ENCODE assay signal across 8 cellular contexts in genomic region chr22:46035380-46035741, GRCh38. TPM values are rescaled to one million over a fixed set of nuclear protein-coding genes. Genes with fewer than 3 reads are reported as not detected.
DNase-seq lines count a peak whose midpoint lies in the region; ATAC-seq and TF ChIP-seq lines count a peak whose summit lies in the region.

No MANE protein-coding gene starts in this region.

- H3K9me3 ChIP-seq in HCT116 (ENCODE audit: control insufficient read depth in 1 of 2, insufficient read depth in 1 of 2, low read depth in 1 of 2, low read length in 2 of 2) (no peaks in the 10 kb centered on the region), right cardiac atrium (ENCODE audit: control insufficient read depth, low read length) (no peaks in the 10 kb centered on the region), skeletal muscle tissue (ENCODE audit: control insufficient read depth in 3 of 3, low read length in 3 of 3) (no peaks in the 10 kb centered on the region)

- intact Hi-C loops in HCT116 (cut with micrococcal nuclease), result loop anchor here (1.0 kb wide), 1 partner anchor 21 kb away; no protein-coding TSS in a partner anchor
- intact Hi-C loops in activated CD4-positive, alpha-beta memory T cell treated with anti-CD3 and anti-CD28 coated beads for 36 hours (cut with micrococcal nuclease), result loop anchor here (1.0 to 10.0 kb wide), 5 partner anchors 18 to 871 kb away; partner anchors contain the start of genes GTSE1 and NUP50
- intact Hi-C loops in right cardiac atrium (cut with DNase I), result loop anchor here in 1 of 4 donors (5.0 kb wide), 1 partner anchor 37 kb away; no protein-coding TSS in a partner anchor

- CTCF ChIA-PET in HCT116 (lab: Charles Lee), result interaction anchor here (0.7 to 2.7 kb wide), 3 partner anchors 18 to 29 kb away, joined by 3 to 48 read pairs (median 4); no protein-coding TSS in a partner anchor
- CTCF ChIA-PET in activated CD4-positive, alpha-beta memory T cell treated with anti-CD3 and anti-CD28 coated beads for 36 hours (lab: Charles Lee), result interaction anchor here (1.2 to 4.8 kb wide), 8 partner anchors 16 to 261 kb away, joined by 3 to 76 read pairs (median 6); partner anchors contain the start of gene GTSE1

- no TSS peak for BruUV-seq in HCT116 (replicated peaks; lab: Mats Ljungman, UMichigan)

- H3K9ac ChIP-seq in HCT116 (ENCODE audit: low read length) (peak overlapping the region; percentile 67), skeletal muscle tissue (ENCODE audit: low read depth in 1 of 3, low read length in 3 of 3) (peak overlapping the region; percentile 79 to 89 (median 79))

- H3K36me3 ChIP-seq in HCT116 (ENCODE audit: control insufficient read depth in 1 of 2, insufficient read depth in 2 of 2, low read length in 2 of 2) (no peaks in the 10 kb centered on the region), skeletal muscle tissue (ENCODE audit: control insufficient read depth in 3 of 3, insufficient read depth in 3 of 3, low read length in 3 of 3) (no peaks in the 10 kb centered on the region)

- peak; percentile 10 for TF ChIP-seq POLR2A in HCT116 (IDR thresholded peaks at IDR 0.05; ENCODE audit: borderline replicate concordance, extremely low read depth, insufficient read depth, insufficient read length)

- H3K9me2 ChIP-seq in HCT116 (ENCODE audit: insufficient read depth), result no peaks in the 10 kb centered on the region

- ATAC-seq in HCT116 (no peak), right cardiac atrium (no peak), HG02938 (IDR thresholded peaks at IDR 0.05; ENCODE audit: unreplicated experiment) (no peak)

- no peak for TF ChIP-seq RAD21 in HCT116 (IDR thresholded peaks at IDR 0.05; ENCODE audit: low read depth)

- RAD21 ChIA-PET in HCT116 (lab: Charles Lee; ENCODE audit: low non-redundant PET in 1 of 2, low total read pairs in 2 of 2, uncharacterized antibody in 2 of 2, unreplicated experiment in 2 of 2), result interaction anchor here (0.6 to 2.3 kb wide), 3 partner anchors 17 to 29 kb away, joined by 3 to 21 read pairs (median 5); no protein-coding TSS in a partner anchor

- no peaks in the 10 kb centered on the region for H4K20me1 ChIP-seq in HCT116 (ENCODE audit: insufficient read depth)

- no peaks in the 10 kb centered on the region for H3K27me3 Mint-ChIP-seq in activated CD4-positive, alpha-beta memory T cell treated with anti-CD3 and anti-CD28 coated beads for 36 hours

- H3K27ac ChIP-seq in HCT116 (ENCODE audit: low read depth, low read length) (peak overlapping the region; percentile 58; the same call in 1 of the 2 replicates), right cardiac atrium (ENCODE audit: low read length) (no peak overlapping the region), skeletal muscle tissue (ENCODE audit: low read depth, low read length) (peak overlapping the region; percentile 76)

- H3K9me3 Mint-ChIP-seq in activated CD4-positive, alpha-beta memory T cell treated with anti-CD3 and anti-CD28 coated beads for 36 hours, result no peaks in the 10 kb centered on the region

- H3K27me3 ChIP-seq in HCT116 (ENCODE audit: insufficient read depth, low read length), result no peaks in the 10 kb centered on the region
- H3K27me3 ChIP-seq in right cardiac atrium (ENCODE audit: control insufficient read depth, insufficient read depth), result no peaks in the 10 kb centered on the region
- no peaks in the 10 kb centered on the region for H3K27me3 ChIP-seq in skeletal muscle tissue (ENCODE audit: control insufficient read depth in 3 of 3, insufficient read depth in 3 of 3, low read length in 3 of 3)

- peaks cover 12% of the 10 kb centered on the region for H3K4me1 Mint-ChIP-seq in activated CD4-positive, alpha-beta memory T cell treated with anti-CD3 and anti-CD28 coated beads for 36 hours (ENCODE audit: low read depth)

- H3K4me3 Mint-ChIP-seq in activated CD4-positive, alpha-beta memory T cell treated with anti-CD3 and anti-CD28 coated beads for 36 hours, result peak overlapping the region; percentile 74

- 3% methylated on average over 16 of the region's 16 CpGs for WGBS in right cardiac atrium

- H3K27ac Mint-ChIP-seq in activated CD4-positive, alpha-beta memory T cell treated with anti-CD3 and anti-CD28 coated beads for 36 hours, result peak overlapping the region; percentile 75

- no peak for DNase-seq in HCT116 (ENCODE audit: low read depth, low spot score)
- DNase-seq in activated CD4-positive, alpha-beta memory T cell treated with anti-CD3 and anti-CD28 coated beads for 36 hours, result no peak
- no peak for DNase-seq in right cardiac atrium
- no peak for DNase-seq in DMS114 treated with DMSO at 0.1 percent for 48 hours (lab: John Stamatoyannopoulos, UW; ENCODE audit: unreplicated experiment)
- no peak for DNase-seq in kidney glomerular epithelial cell (lab: John Stamatoyannopoulos, UW)
- DNase-seq in NCI-H82 (lab: John Stamatoyannopoulos, UW), result no peak

- peak overlapping the region; percentile 80 for H3K4me2 ChIP-seq in HCT116 (ENCODE audit: low read length)

- no peaks in the 10 kb centered on the region for H3K36me3 Mint-ChIP-seq in activated CD4-positive, alpha-beta memory T cell treated with anti-CD3 and anti-CD28 coated beads for 36 hours

- H3K4me1 ChIP-seq in HCT116 (ENCODE audit: control insufficient read depth in 1 of 2, insufficient read depth in 2 of 2, low read length in 2 of 2) (peaks cover 8 to 21% of the 10 kb centered on the region in 2 experiments; a peak in 3 of 4 replicates), right cardiac atrium (ENCODE audit: control insufficient read depth, insufficient read depth, low read length) (peaks cover 5% of the 10 kb centered on the region), skeletal muscle tissue (ENCODE audit: control insufficient read depth in 3 of 3, insufficient read depth in 3 of 3, low read length in 3 of 3) (peaks cover 27 to 49% (median 42%) of the 10 kb centered on the region in 3 donors)

- H3K4me3 ChIP-seq in HCT116 (replicated peaks in 1 of 2; ENCODE audit: low read depth in 1 of 2, low read length in 2 of 2) (peak overlapping the region; percentile 60 to 72), right cardiac atrium (ENCODE audit: low read length) (peak overlapping the region; percentile 57), skeletal muscle tissue (ENCODE audit: low read length in 3 of 3) (peak overlapping the region; percentile 63 to 79 (median 73))

- H2AFZ ChIP-seq in HCT116 (ENCODE audit: low read depth, low read length, poor library complexity, severe bottlenecking), result no peak overlapping the region

- POLR2A ChIA-PET in HCT116 (lab: Charles Lee), result interaction anchor here (0.6 to 2.2 kb wide), 9 partner anchors 10 to 45 kb away, joined by 3 to 15 read pairs (median 4); no protein-coding TSS in a partner anchor
- POLR2A ChIA-PET in activated CD4-positive, alpha-beta memory T cell treated with anti-CD3 and anti-CD28 coated beads for 36 hours (lab: Charles Lee), result interaction anchor here (0.8 to 2.6 kb wide), 5 partner anchors 8 to 37 kb away, joined by 3 to 24 read pairs (median 9); no protein-coding TSS in a partner anchor

- 0 out of 2 replicates have a peak, but pooled peaks cover 5% of the 10 kb centered on the region for H3K79me2 ChIP-seq in HCT116 (ENCODE audit: insufficient read depth, low read length)

- TF ChIP-seq CTCF in HCT116 (IDR thresholded peaks at IDR 0.05 in 2 of 3, conservative IDR thresholded peaks at IDR 0.05 in 1 of 3; ENCODE audit: borderline replicate concordance in 1 of 3, insufficient read depth in 1 of 3, low read depth in 2 of 3, low read length in 2 of 3), result no peak

TF ChIP-seq in HCT116, 20 proteins besides CTCF, POLR2A, EP300 and RAD21:
- TF ChIP-seq POLR2AphosphoS5 (IDR thresholded peaks at IDR 0.05; ENCODE audit: low read depth, low read length) (peak; percentile 44; the same call in 1 of the 2 replicates), REST (IDR thresholded peaks at IDR 0.05; ENCODE audit: low read depth) (no peak), EZH2phosphoT487 (IDR thresholded peaks at IDR 0.05; ENCODE audit: borderline replicate concordance) (no peak)
TF ChIP-seq in HCT116: peak in this region for 1.

RNA-seq across cellular contexts. Expression of gene WNT7B, which starts 58.4 kb away (rescaled TPM):
- total RNA-seq in HCT116 (2021; ENCODE audit: unreplicated experiment) (10.5 TPM), right cardiac atrium (not detected), skeletal muscle tissue (not detected)
- 12.9 and 15.2 TPM in 2 replicates for polyA plus RNA-seq in HCT116 (2012)
- total RNA-seq in activated CD4-positive, alpha-beta memory T cell treated with anti-CD3 and anti-CD28 coated beads for 36 hours, result not detected
- not detected for polyA plus RNA-seq in right cardiac atrium

Comparison
In these comparisons a context has a peak if more than half of its experiments do, and no peak if none do; other contexts are left out.
1. RNA of gene WNT7B, which starts 58.4 kb away (total RNA-seq): 10.5 TPM in HCT116 (single experiment); not detected in activated CD4-positive, alpha-beta memory T cell treated with anti-CD3 and anti-CD28 coated beads for 36 hours, not detected in right cardiac atrium and not detected in skeletal muscle tissue (single experiment); every median in the first group is over 10 times any median in the second.
2. Peak in every context shown above with its lines, with median percentiles within 50 percentile points of each other: H3K4me3 ChIP-seq.